21 cellular contexts compared by ENCODE assay signal in the genomic region with DNA sequence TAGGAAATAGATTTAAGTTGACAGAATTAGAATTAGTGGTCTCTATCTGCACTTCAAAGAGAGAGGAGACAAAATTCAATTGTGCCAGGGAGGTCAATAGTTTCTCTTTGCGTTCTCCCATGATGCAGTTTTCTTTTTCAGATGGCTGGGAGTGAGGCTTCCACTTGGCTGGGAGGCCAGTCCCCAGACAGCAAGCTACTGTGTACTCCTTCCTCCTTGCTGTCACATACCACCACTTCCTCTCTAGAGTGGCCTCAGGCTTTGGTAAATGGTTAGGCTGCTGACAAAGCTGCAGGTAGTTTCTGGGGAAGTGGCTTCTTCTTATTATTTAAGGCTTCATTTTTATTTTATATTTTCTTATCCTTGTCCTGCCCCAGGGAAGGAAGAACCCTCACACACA.
"Had no signal": no experiment of that assay in that cellular context is flagged by ENCODE, and none has a peak within 500 bp of the region (broad histone marks: within the 10 kb centered on the region; RNA-seq: fewer than 3 reads in every experiment).

No MANE protein-coding gene starts in this region.

- H3K4me3 ChIP-seq: heart left ventricle, lung, psoas muscle, right lobe of liver, spleen, tibial artery, upper lobe of left lung, uterus had no signal

- H3K9me3 ChIP-seq: neutrophil, psoas muscle, right lobe of liver, spleen, tibial artery, upper lobe of left lung, uterus had no signal

- H3K36me3 ChIP-seq: heart left ventricle, neutrophil, right lobe of liver, spleen, tibial artery, upper lobe of left lung, uterus had no signal

- H3K27me3 ChIP-seq: foreskin keratinocyte, heart left ventricle, neutrophil, right lobe of liver, spleen, tibial artery, upper lobe of left lung, uterus had no signal

- DNase-seq: dermis blood vessel endothelial cell; foreskin keratinocyte; heart left ventricle; hippocampal formation; left colon; left ventricle myocardium superior; mesendoderm; naive thymus-derived CD4-positive, alpha-beta T cell; nephron progenitor cell; psoas muscle; retina; right lobe of liver; spleen; stimulated activated CD4-positive, alpha-beta T cell treated with anti-CD3 and anti-CD28 coated beads, Interleukin-15, amount 100 ng/mL, for 24 hours; stimulated activated CD4-positive, alpha-beta T cell treated with anti-CD3 and anti-CD28 coated beads, Interleukin-1b, Interleukin-23, amount 100 ng/mL, for 48 hours; stimulated activated CD4-positive, alpha-beta T cell treated with anti-CD3 and anti-CD28 coated beads, Interleukin-4, amount 100 ng/mL, for 24 hours; tibial artery; uterus had no signal

- H3K27ac ChIP-seq: foreskin keratinocyte, heart left ventricle, neutrophil, psoas muscle, right lobe of liver, spleen, tibial artery, upper lobe of left lung, uterus had no signal

- H3K4me1 ChIP-seq: foreskin keratinocyte, heart left ventricle, psoas muscle, right lobe of liver, spleen, tibial artery, upper lobe of left lung, uterus had no signal
